27 cellular contexts compared by ENCODE assay signal in the genomic region with DNA sequence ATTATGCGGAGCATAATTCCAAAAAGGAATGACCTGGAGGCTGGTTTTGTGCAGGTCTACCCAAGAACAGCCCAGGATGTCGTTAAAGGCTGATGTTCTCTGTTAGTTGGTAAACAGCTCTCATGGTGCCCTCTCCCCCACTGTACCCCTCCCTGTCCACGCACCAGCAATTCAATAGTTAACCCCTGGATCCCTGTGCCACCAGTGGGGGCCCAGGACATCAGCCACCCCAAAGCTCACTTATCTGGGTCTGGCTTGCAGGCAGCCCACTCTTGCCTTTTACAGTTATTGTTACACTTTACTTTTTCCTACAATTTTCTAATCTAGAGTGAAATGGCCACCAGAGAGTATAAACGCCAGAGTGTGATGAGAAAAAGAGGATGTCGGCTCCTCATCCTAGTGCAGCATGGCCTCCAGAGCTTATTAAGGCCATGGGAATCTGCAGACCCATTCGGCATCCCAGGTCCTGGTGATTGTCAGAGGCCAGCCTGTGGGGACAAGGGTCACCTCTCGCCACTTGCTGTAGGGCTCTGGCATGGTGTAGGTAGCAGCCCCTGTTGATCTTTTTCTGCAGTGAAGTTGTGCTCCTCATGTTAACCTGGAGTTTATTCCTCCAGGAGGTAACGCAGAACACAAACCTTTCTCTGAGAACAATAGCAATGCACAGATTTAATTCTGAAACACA. TPM values are rescaled to one million over a fixed set of nuclear protein-coding genes. Genes with fewer than 3 reads are reported as not detected.
"Had no signal": no experiment of that assay in that cellular context is flagged by ENCODE, and none has a peak within 500 bp of the region (broad histone marks: within the 10 kb centered on the region; RNA-seq: fewer than 3 reads in every experiment).

No MANE protein-coding gene starts in this region.

- H3K4me3 ChIP-seq: SJCRH30, SK-N-MC had no signal

- H3K4me1 ChIP-seq: SJCRH30 had no signal

- DNase-seq: activated CD4-positive, alpha-beta memory T cell treated with anti-CD3 and anti-CD28 coated beads, Interleukin-2, amount 10 ng/mL, durations not matched to agents 7 days and 5 days; activated CD4-positive, alpha-beta T cell treated with anti-CD3 and anti-CD28 coated beads for 1 hour; activated CD4-positive, alpha-beta T cell treated with anti-CD3 and anti-CD28 coated beads for 48 hours; activated CD4-positive, CD25-positive, alpha-beta regulatory T cell; activated naive CD4-positive, alpha-beta T cell treated with anti-CD3 and anti-CD28 coated beads, Interleukin-2, amount 10 ng/mL, durations not matched to agents 7 days and 5 days; activated naive CD8-positive, alpha-beta T cell treated with anti-CD3 and anti-CD28 coated beads, Interleukin-2, amount 50 U/mL, for 24 hours; activated T-cell treated with anti-CD3 and anti-CD28 coated beads, Interleukin-2, amount 50 U/mL, for 24 hours; anterior cingulate cortex; caudate nucleus; MM.1S; MV-4-11; NCI-H1092; NCI-H1436 treated with DMSO at 0.1 percent for 48 hours; NCI-H1694 treated with DMSO at 0.1 percent for 48 hours; NCI-H2029; NCI-H345; NCI-H524 treated with DMSO at 0.1 percent for 48 hours; SHP77; SJCRH30; T1000; WERI-Rb-1 had no signal

- H3K27ac ChIP-seq: KMS-11, SJCRH30, SK-N-MC, WERI-Rb-1 had no signal

- H3K9ac ChIP-seq: KMS-11 had no signal

- H3K36me3 ChIP-seq: SJCRH30, WERI-Rb-1 had no signal

- H3K4me2 ChIP-seq: KMS-11 had no signal

- ATAC-seq: activated naive CD8-positive, alpha-beta T cell treated with anti-CD3 and anti-CD28 coated beads, Interleukin-2, amount 50 U/mL, for 24 hours; Panc1 had no signal

RNA-seq across cellular contexts. Expression of a gene that starts 30.3 kb away (rescaled TPM):
- total RNA-seq: activated CD4-positive, alpha-beta memory T cell treated with anti-CD3 and anti-CD28 coated beads, Interleukin-2, amount 10 ng/mL, durations not matched to agents 7 days and 5 days; activated T-helper 2 cell treated with anti-CD3 and anti-CD28 coated beads, Interferon-gamma antibody, Interleukin-2, Interleukin-4, amounts not matched to agents 10 μg/mL and 5 μg/mL and 100 μg/mL, durations not matched to agents 14 hours and 24 hours and 36 hours; SJCRH30; T-helper 1 cell treated with Interleukin-12 subunit alpha and Interleukin-12 subunit beta and Interleukin-4 antibody, amounts not matched to agents 30 ng/mL and 1 ng/mL, for 36 hours; T-helper 2 cell treated with Interferon-gamma antibody and Interleukin-4, amounts not matched to agents 100 ng/mL and 5 ng/mL, for 36 hours had no signal
